8 cellular contexts compared by ENCODE assay signal in the genomic region with DNA sequence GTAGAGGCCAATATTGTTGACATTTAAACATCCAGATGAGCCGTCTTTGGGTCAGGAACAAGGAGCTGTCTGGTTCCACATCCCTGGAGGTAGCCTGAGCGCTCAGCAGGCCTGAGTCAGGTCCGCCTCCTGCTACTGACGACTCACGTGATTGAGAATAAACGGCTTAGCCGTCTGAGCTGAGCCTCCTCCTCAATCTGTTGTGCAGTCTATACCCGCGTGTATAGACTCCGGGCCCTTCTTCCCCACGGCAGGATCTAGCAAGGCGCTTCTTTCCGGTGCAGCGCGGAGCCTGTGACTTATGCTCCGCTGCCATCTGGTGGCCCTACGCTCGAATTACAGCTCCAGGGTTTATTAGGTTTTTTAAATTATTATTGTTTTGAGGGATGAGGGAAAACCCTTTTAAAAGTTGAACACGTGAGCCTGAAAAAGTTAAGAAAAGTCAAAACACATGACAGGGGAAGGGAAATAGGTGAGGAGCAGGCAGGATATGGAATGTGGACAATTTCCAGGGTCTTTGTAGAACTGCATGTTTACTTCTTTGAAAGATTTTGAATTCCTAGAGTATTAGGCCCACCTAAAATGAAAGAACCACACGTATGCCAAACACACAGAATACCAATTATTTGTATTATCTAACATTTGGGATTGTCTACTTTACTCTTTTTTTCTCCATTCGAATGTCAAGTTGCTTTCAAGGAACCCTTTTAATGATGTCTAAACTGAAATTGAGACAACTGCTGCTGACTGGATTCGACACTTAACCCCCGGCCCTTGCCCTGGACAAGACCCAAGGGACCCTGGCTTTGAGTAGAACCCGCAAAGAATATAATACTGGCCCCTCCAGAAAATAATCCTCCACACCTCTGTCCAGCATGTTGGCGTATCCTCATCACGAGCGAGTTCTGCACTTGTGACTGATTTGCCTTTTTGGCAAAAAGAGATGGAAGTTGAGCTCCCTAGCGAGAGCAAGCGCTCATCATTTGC.
DNase-seq lines count a peak whose midpoint lies in the region; ATAC-seq, FAIRE-seq and TF ChIP-seq lines count a peak whose summit lies in the region.

No MANE protein-coding gene starts in this region.

- H2AFZ ChIP-seq in HepG2 (ENCODE audit: low read length), result no peak overlapping the region

- H3K9me3 ChIP-seq in HepG2 (ENCODE audit: low read length), result no peaks in the 10 kb centered on the region

- peak; percentile 95 for TF ChIP-seq CTCF in choroid plexus epithelial cell (conservative IDR thresholded peaks at IDR 0.05; ENCODE audit: low read depth, low read length)
- TF ChIP-seq CTCF in HepG2 (CRISPR knock-in tag; IDR thresholded peaks at IDR 0.05), result peak; percentile 88

- TF ChIP-seq EP300 in HepG2 (IDR thresholded peaks at IDR 0.05; ENCODE audit: low read depth in 2 of 2, low read length in 2 of 2), result no peak
- TF ChIP-seq EP300 in HepG2 (CRISPR knock-in tag; IDR thresholded peaks at IDR 0.05; ENCODE audit: borderline replicate concordance), result no peak

- peak; percentile 81 for ATAC-seq in GM18907 (IDR thresholded peaks at IDR 0.05; ENCODE audit: unreplicated experiment)
- peak; percentile 76 for ATAC-seq in HG03280 (IDR thresholded peaks at IDR 0.05; ENCODE audit: unreplicated experiment)
- ATAC-seq in activated CD4-positive, alpha-beta T cell treated with anti-CD3 and anti-CD28 coated beads for 36 hours, result peak; percentile 95
- ATAC-seq in HepG2, result peak; percentile 82

- H3K27ac ChIP-seq in HepG2 (ENCODE audit: extremely low read length, insufficient read depth, low read length), result no peak overlapping the region

- H3K4me3 ChIP-seq in choroid plexus epithelial cell (ENCODE audit: low read depth, low read length) (peak overlapping the region; percentile 5), HepG2 (replicated peaks in 1 of 3; ENCODE audit: insufficient read depth in 1 of 3, low read depth in 2 of 3, low read length in 3 of 3) (peak overlapping the region in 1 of 3 experiments; percentile 27; a peak in 1 of 6 replicates)

- no peaks in the 10 kb centered on the region for H3K27me3 Mint-ChIP-seq in activated CD4-positive, alpha-beta T cell treated with anti-CD3 and anti-CD28 coated beads for 36 hours

- POLR2A ChIA-PET in activated CD4-positive, alpha-beta T cell treated with anti-CD3 and anti-CD28 coated beads for 36 hours (lab: Charles Lee), result no interaction called here
- POLR2A ChIA-PET in HepG2 (lab: Yijun Ruan, JAX), result interaction anchor here (1.1 kb wide), 1 partner anchor 214 kb away, joined by 3 read pairs; no protein-coding TSS in a partner anchor

- H3K4me3 Mint-ChIP-seq in activated CD4-positive, alpha-beta T cell treated with anti-CD3 and anti-CD28 coated beads for 36 hours, result no peak overlapping the region

- H3K4me1 ChIP-seq in HepG2 (ENCODE audit: insufficient read depth, low read length), result no peaks in the 10 kb centered on the region

- CTCF ChIA-PET in activated CD4-positive, alpha-beta T cell treated with anti-CD3 and anti-CD28 coated beads for 36 hours (lab: Charles Lee), result interaction anchor here (0.5 to 2.0 kb wide), 29 partner anchors 9 to 1039 kb away, joined by 3 to 65 read pairs (median 4); no protein-coding TSS in a partner anchor
- CTCF ChIA-PET in HepG2 (lab: Yijun Ruan, JAX; ENCODE audit: low intra/inter-chr PET ratio, low total read pairs), result interaction anchor here (1.4 to 1.6 kb wide), 2 partner anchors 304 to 311 kb away, joined by 4 to 15 read pairs; no protein-coding TSS in a partner anchor

- H3K36me3 Mint-ChIP-seq in activated CD4-positive, alpha-beta T cell treated with anti-CD3 and anti-CD28 coated beads for 36 hours (ENCODE audit: low read depth), result no peaks in the 10 kb centered on the region

- no TSS peak for BruUV-seq in HepG2 (replicated peaks; lab: Mats Ljungman, UMichigan)

- no peaks in the 10 kb centered on the region for H3K9me3 Mint-ChIP-seq in activated CD4-positive, alpha-beta T cell treated with anti-CD3 and anti-CD28 coated beads for 36 hours (ENCODE audit: low read depth)

- no peaks in the 10 kb centered on the region for H4K20me1 ChIP-seq in HepG2 (ENCODE audit: insufficient read depth, low read length)

- H3K27ac Mint-ChIP-seq in activated CD4-positive, alpha-beta T cell treated with anti-CD3 and anti-CD28 coated beads for 36 hours, result no peak overlapping the region

- peak overlapping the region; percentile 71 for H3K4me2 ChIP-seq in HepG2 (ENCODE audit: low read depth, low read length)

- FAIRE-seq in HepG2 (lab: Jason Lieb, UNC), result peak; percentile 57

- WGBS in HepG2 (ENCODE audit: low lambda C conversion rate), result 29% methylated on average over 21 of the region's 29 CpGs

- H3K79me2 ChIP-seq in HepG2 (ENCODE audit: insufficient read depth, low read length), result no peaks in the 10 kb centered on the region

- H3K27me3 ChIP-seq in HepG2 (ENCODE audit: control insufficient read depth in 1 of 2, insufficient read depth in 2 of 2, low read length in 2 of 2), result peaks cover 4 to 54% of the 10 kb centered on the region in 2 experiments

- H3K4me1 Mint-ChIP-seq in activated CD4-positive, alpha-beta T cell treated with anti-CD3 and anti-CD28 coated beads for 36 hours, result peaks cover 4% of the 10 kb centered on the region

- H3K9ac ChIP-seq in HepG2 (ENCODE audit: insufficient read depth, low read depth, low read length), result no peak overlapping the region

- in situ Hi-C loops in HepG2 (cut with HindIII; ENCODE audit: extremely low pct_ligation_motif_present, low pct_unique_long_range_greater_than_20kb), result no loop called here

- peak; percentile 88 for TF ChIP-seq RAD21 in HepG2 (CRISPR knock-in tag; IDR thresholded peaks at IDR 0.05)

- TF ChIP-seq POLR2A in HepG2 (IDR thresholded peaks at IDR 0.05; ENCODE audit: insufficient read depth in 1 of 2, low read depth in 2 of 2, low read length in 2 of 2), result no peak

- intact Hi-C loops in activated CD4-positive, alpha-beta T cell treated with anti-CD3 and anti-CD28 coated beads for 36 hours (cut with DNase I, micrococcal nuclease), result loop anchor here (1.0 to 2.0 kb wide), 2 partner anchors 303 to 311 kb away; no protein-coding TSS in a partner anchor
- intact Hi-C loops in HepG2 (cut with micrococcal nuclease; ENCODE audit: unreplicated experiment), result loop anchor here (1.0 kb wide), 1 partner anchor 311 kb away; no protein-coding TSS in a partner anchor

- H3K36me3 ChIP-seq in HepG2 (replicated peaks in 1 of 2; ENCODE audit: control insufficient read depth in 1 of 2, insufficient read depth in 2 of 2, low read length in 2 of 2), result no peaks in the 10 kb centered on the region

- DNase-seq in AG08396 (ENCODE audit: low spot score) (peak; percentile 80), NCI-H460 (ENCODE audit: extremely low read depth, low read depth) (peak; percentile 38), choroid plexus epithelial cell (ENCODE audit: low read depth) (peak; percentile 83), HepG2 (ENCODE audit: low spot score) (peak; percentile 33)
- DNase-seq in activated CD4-positive, alpha-beta T cell treated with anti-CD3 and anti-CD28 coated beads for 36 hours, result peak; percentile 78
- DNase-seq in stimulated activated CD4-positive, alpha-beta T cell treated with anti-CD3 and anti-CD28 coated beads, TNF-alpha, amount 100 ng/mL, for 4 hours (ENCODE audit: low read depth in 3 of 3), result peak; percentile 13 to 34 (median 29)

TF ChIP-seq in HepG2, 621 proteins besides CTCF, POLR2A, EP300 and RAD21 (continues in another document):
- TF ChIP-seq SMC3 (IDR thresholded peaks at IDR 0.05; ENCODE audit: low read length) (peak; percentile 83), ETV5 (CRISPR knock-in tag; IDR thresholded peaks at IDR 0.05; ENCODE audit: borderline replicate concordance) (peak; percentile 42; the same call in 1 of the 2 replicates), ATF1 (CRISPR knock-in tag; IDR thresholded peaks at IDR 0.05) (no peak), ZSCAN20 (CRISPR knock-in tag; IDR thresholded peaks at IDR 0.05; ENCODE audit: borderline replicate concordance) (0 out of 2 replicates have a peak, but pooled peaks have one; percentile 56), SMAD3 (CRISPR knock-in tag; IDR thresholded peaks at IDR 0.05) (0 out of 2 replicates have a peak, but pooled peaks have one; percentile 47), BHLHE40 (IDR thresholded peaks at IDR 0.05; ENCODE audit: low read length) (0 out of 2 replicates have a peak, but pooled peaks have one; percentile 19), ZNF687 (CRISPR knock-in tag; IDR thresholded peaks at IDR 0.05) (peak; percentile 15; the same call in 1 of the 2 replicates), ZNF343 (CRISPR knock-in tag; IDR thresholded peaks at IDR 0.05) (peak; percentile 100), KAT8 (CRISPR knock-in tag; IDR thresholded peaks at IDR 0.05) (0 out of 2 replicates have a peak, but pooled peaks have one; percentile 39), YEATS4 (CRISPR knock-in tag; IDR thresholded peaks at IDR 0.05; ENCODE audit: borderline replicate concordance) (0 out of 2 replicates have a peak, but pooled peaks have one; percentile 28), FOSL2 (CRISPR knock-in tag; IDR thresholded peaks at IDR 0.05) (0 out of 2 replicates have a peak, but pooled peaks have one; percentile 11), GABPB1 (CRISPR knock-in tag; IDR thresholded peaks at IDR 0.05) (peak; percentile 49)

Comparison
In these comparisons a context has a peak if more than half of its experiments do, and no peak if none do; other contexts are left out.
1. DNase-seq: peak in every context shown above with its lines; median percentile 83 in choroid plexus epithelial cell; 80 in AG08396; 78 in activated CD4-positive, alpha-beta T cell treated with anti-CD3 and anti-CD28 coated beads for 36 hours; 38 in NCI-H460; 33 in HepG2; 29 in stimulated activated CD4-positive, alpha-beta T cell treated with anti-CD3 and anti-CD28 coated beads, TNF-alpha, amount 100 ng/mL, for 4 hours.